ENCODE assay signal across 16 cellular contexts in the genomic region with DNA sequence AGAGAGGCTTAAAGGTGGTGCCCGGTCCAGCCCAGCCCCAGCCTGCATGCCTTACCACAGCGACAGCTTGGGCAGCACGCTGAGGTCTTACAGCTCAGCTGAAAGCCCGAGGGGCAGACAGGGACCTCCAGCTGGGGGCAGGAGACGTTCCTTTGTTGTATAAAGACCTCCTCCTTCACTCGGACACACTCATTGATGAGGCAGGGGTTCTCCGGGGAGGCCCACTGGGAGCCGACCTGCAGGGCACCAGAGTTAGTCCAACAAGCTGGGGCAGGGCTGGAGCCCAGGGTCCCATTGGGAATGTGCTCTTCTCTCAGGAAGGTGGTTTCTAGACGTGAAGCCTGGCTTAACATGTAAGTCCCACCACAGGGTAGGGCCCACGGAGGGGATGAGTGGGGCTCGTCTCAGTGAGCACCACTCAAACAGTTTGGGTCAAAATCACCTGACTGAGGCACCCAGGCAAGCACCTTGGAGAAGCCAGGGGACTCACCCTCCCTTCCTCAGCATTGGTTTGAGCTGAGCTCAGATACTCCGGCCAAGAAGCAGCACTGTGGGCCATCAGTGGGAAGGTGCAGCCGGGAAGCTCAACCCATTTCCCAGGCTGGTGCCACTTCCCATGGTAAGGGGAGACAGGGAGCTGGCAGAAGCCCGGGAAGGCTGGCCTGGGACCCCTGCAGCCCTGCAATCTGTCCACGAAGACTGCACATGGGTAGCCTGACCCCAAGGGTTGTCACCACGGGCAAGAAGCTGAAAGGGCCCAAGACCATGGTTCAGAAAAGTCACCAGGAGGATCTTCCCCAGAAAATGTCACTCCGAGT. TPM values are rescaled to one million over a fixed set of nuclear protein-coding genes. Genes with fewer than 3 reads are reported as not detected.
DNase-seq lines count a peak whose midpoint lies in the region; ATAC-seq and TF ChIP-seq lines count a peak whose summit lies in the region.
"Had no signal": no experiment of that assay in that cellular context is flagged by ENCODE, and none has a peak within 500 bp of the region (broad histone marks: within the 10 kb centered on the region; RNA-seq: fewer than 3 reads in every experiment).

No MANE protein-coding gene starts in this region.

- H3K4me1 ChIP-seq in H9 (ENCODE audit: insufficient read depth, low read length): peaks cover 11% of the 10 kb centered on the region; the same call in 1 of the 2 replicates
- peaks cover 13% of the 10 kb centered on the region for H3K4me1 ChIP-seq in mesendoderm (ENCODE audit: control insufficient read depth, low read depth, low read length)
- H3K4me1 ChIP-seq: A549 had no signal

- H3T11ph ChIP-seq in H9 (ENCODE audit: low read length): no peak overlapping the region

- H3K9ac ChIP-seq in H9 (ENCODE audit: extremely low read depth, insufficient read length, low read length): no peak overlapping the region
- no peak overlapping the region for H3K9ac ChIP-seq in mesendoderm (ENCODE audit: low read length)

- no peak overlapping the region for H3K14ac ChIP-seq in H9 (ENCODE audit: insufficient read depth, low read length)

- H2AK5ac ChIP-seq in H9 (ENCODE audit: insufficient read length, low read length) (no peak overlapping the region), mesendoderm (ENCODE audit: low read length) (no peak overlapping the region)

- H3K4me1 Mint-ChIP-seq in H9 (peaks cover 20 to 30% of the 10 kb centered on the region in 2 experiments), type B pancreatic cell (ENCODE audit: unreplicated experiment) (peaks cover 15% of the 10 kb centered on the region)
- H3K4me1 Mint-ChIP-seq: IgD-negative memory B cell had no signal

- H3K23me2 ChIP-seq in H9 (ENCODE audit: insufficient read length, low read depth, low read length, poor library complexity, severe bottlenecking): no peaks in the 10 kb centered on the region

- no peak overlapping the region for H4K5ac ChIP-seq in H9 (ENCODE audit: insufficient read length, low read depth, low read length)
- H4K5ac ChIP-seq in mesendoderm (ENCODE audit: low read length): no peak overlapping the region

- no peak for ATAC-seq in GM18873 (IDR thresholded peaks at IDR 0.05; ENCODE audit: low FRiP score, unreplicated experiment)
- ATAC-seq: A549; CD8-positive, alpha-beta T cell had no signal

- no CpG with 5 or more reads among the region's 17 CpGs for WGBS in H9 (ENCODE audit: extremely low coverage, insufficient read length, low lambda C conversion rate)
- no CpG with 5 or more reads among the region's 17 CpGs for WGBS in mesendoderm (ENCODE audit: extremely low coverage, insufficient coverage, low lambda C conversion rate)

- H3K18ac ChIP-seq in H9 (ENCODE audit: insufficient read length, low read depth, low read length) (no peak overlapping the region), mesendoderm (ENCODE audit: low read length) (no peak overlapping the region)

- H2BK12ac ChIP-seq in H9 (ENCODE audit: insufficient read length, low read depth, low read length): no peak overlapping the region

- TF ChIP-seq CTCF in H9 (conservative IDR thresholded peaks at IDR 0.05) (no peak), type B pancreatic cell (conservative IDR thresholded peaks at IDR 0.05) (no peak)

- no peak overlapping the region for H2AFZ ChIP-seq in H9 (ENCODE audit: low read length)

- H3K79me2 ChIP-seq in H9 (ENCODE audit: insufficient read depth, low read length): no peaks in the 10 kb centered on the region
- no peaks in the 10 kb centered on the region for H3K79me2 ChIP-seq in mesendoderm (ENCODE audit: control insufficient read depth, insufficient read depth, low read length)

- no peak overlapping the region for H3K4me3 Mint-ChIP-seq in H9
- H3K4me3 Mint-ChIP-seq in type B pancreatic cell: no peak overlapping the region
- H3K4me3 Mint-ChIP-seq: CD14-positive monocyte; CD8-positive, alpha-beta T cell had no signal

- H4K91ac ChIP-seq in H9 (ENCODE audit: insufficient read length, low read depth, low read length): no peak overlapping the region

- H2BK120ac ChIP-seq in H9 (ENCODE audit: low read depth, low read length, poor library complexity, severe bottlenecking) (no peak overlapping the region), mesendoderm (ENCODE audit: low read depth, low read length) (no peak overlapping the region)

- no peak overlapping the region for H2BK20ac ChIP-seq in H9 (ENCODE audit: low read depth, low read length, poor library complexity, severe bottlenecking)

- no peak overlapping the region for H3K27ac Mint-ChIP-seq in H9
- no peak overlapping the region for H3K27ac Mint-ChIP-seq in type B pancreatic cell
- H3K27ac Mint-ChIP-seq: CD8-positive, alpha-beta T cell; IgD-negative memory B cell had no signal

- no peak overlapping the region for H4K8ac ChIP-seq in H9 (replicated peaks; ENCODE audit: insufficient read length, low read depth, low read length)
- no peak overlapping the region for H4K8ac ChIP-seq in mesendoderm (ENCODE audit: low read depth, low read length)

- H3K27me3 Mint-ChIP-seq in H9 (ENCODE audit: low read depth) (peaks cover 38% of the 10 kb centered on the region), type B pancreatic cell (peaks cover 51% of the 10 kb centered on the region)

- no peak overlapping the region for H3K23ac ChIP-seq in H9 (ENCODE audit: insufficient read length, low read depth, low read length)
- H3K23ac ChIP-seq in mesendoderm (ENCODE audit: low read length): no peak overlapping the region

- H3K9me3 ChIP-seq in H9 (ENCODE audit: control insufficient read depth, low read depth, low read length): no peaks in the 10 kb centered on the region
- H3K9me3 ChIP-seq: A549 had no signal

- H2BK15ac ChIP-seq in H9 (ENCODE audit: low read depth, low read length): no peak overlapping the region
- no peak overlapping the region for H2BK15ac ChIP-seq in mesendoderm (replicated peaks; ENCODE audit: low read depth)

- no peak overlapping the region for H3K4me2 ChIP-seq in H9 (ENCODE audit: insufficient read depth, insufficient read length, low read length)
- H3K4me2 ChIP-seq in mesendoderm (ENCODE audit: low read length): no peak overlapping the region
- H3K4me2 ChIP-seq: A549 had no signal

- H3K27ac ChIP-seq in H9 (ENCODE audit: insufficient read length, low read depth, low read length) (no peak overlapping the region), mesendoderm (ENCODE audit: low read depth, low read length) (no peak overlapping the region)
- H3K27ac ChIP-seq: A549 had no signal

- no peak overlapping the region for H3K4me3 ChIP-seq in mesendoderm (ENCODE audit: low read length)
- H3K4me3 ChIP-seq: A549 had no signal

- H2BK5ac ChIP-seq in H9 (ENCODE audit: insufficient read length, low read length) (no peak overlapping the region), mesendoderm (ENCODE audit: low read length) (no peak overlapping the region)

- H3K79me1 ChIP-seq in H9 (ENCODE audit: insufficient read depth, low read depth, low read length, poor library complexity, severe bottlenecking) (no peaks in the 10 kb centered on the region), mesendoderm (ENCODE audit: low read length) (no peaks in the 10 kb centered on the region)

- H3K56ac ChIP-seq in H9 (ENCODE audit: insufficient read length, low read depth, low read length) (no peak overlapping the region), mesendoderm (ENCODE audit: low read length) (no peak overlapping the region)

- no peaks in the 10 kb centered on the region for H4K20me1 ChIP-seq in H9 (ENCODE audit: control insufficient read depth, insufficient read depth, insufficient read length)

- H3K36me3 Mint-ChIP-seq in H9 (ENCODE audit: insufficient read depth in 1 of 3, low read depth in 3 of 3) (no peaks in the 10 kb centered on the region; a peak in 1 of 7 replicates), type B pancreatic cell (no peaks in the 10 kb centered on the region)
- H3K36me3 Mint-ChIP-seq: CD14-positive monocyte; CD8-positive, alpha-beta T cell had no signal

- no peak overlapping the region for H3K4ac ChIP-seq in H9 (ENCODE audit: low read depth, low read length)
- H3K4ac ChIP-seq in mesendoderm (ENCODE audit: low read depth, low read length): no peak overlapping the region

- no peaks in the 10 kb centered on the region for H3K27me3 ChIP-seq in H9 (ENCODE audit: insufficient read depth, low read length)
- H3K27me3 ChIP-seq in mesendoderm (ENCODE audit: insufficient read depth, low read length, poor library complexity): no peaks in the 10 kb centered on the region

- DNase-seq in H9 (peak; percentile 42), ecto neural progenitor cell (ENCODE audit: low spot score) (peak; percentile 50), mesendoderm (peak; percentile 14), SK-N-DZ (ENCODE audit: low spot score) (no peak), type B pancreatic cell (ENCODE audit: extremely low spot score, unreplicated experiment) (no peak)
- DNase-seq: CD8-positive, alpha-beta T cell; COR-L47; DMS153; DMS79 treated with DMSO at 0.1 percent for 48 hours; EL; GDM1; KG1 had no signal

- H3K36me3 ChIP-seq in mesendoderm (ENCODE audit: control insufficient read depth, insufficient read depth, low read length): no peaks in the 10 kb centered on the region

- H3K9me3 Mint-ChIP-seq in H9 (no peaks in the 10 kb centered on the region), type B pancreatic cell (no peaks in the 10 kb centered on the region)
- H3K9me3 Mint-ChIP-seq: CD8-positive, alpha-beta T cell; IgD-negative memory B cell had no signal

RNA-seq across cellular contexts. Expression of gene ANO2, which starts 24.3 kb away (rescaled TPM):
- total RNA-seq in H9 (2021) (3.8 and 4.2 TPM in 2 replicates), type B pancreatic cell (ENCODE audit: low replicate concordance) (2.6 and 3.3 TPM in 2 replicates)
- 2.2 TPM for polyA plus RNA-seq in mesendoderm (2013, experiment 1 of 2)
- 2.4 TPM for polyA plus RNA-seq in mesendoderm (2013, experiment 2 of 2)
- not detected in 2 replicates for polyA plus RNA-seq in SK-N-DZ (2014; cell fraction: cytosol; rRNA removed)
- polyA plus RNA-seq in SK-N-DZ (2014; cell fraction: nucleus; rRNA removed): not detected in 2 replicates
- total RNA-seq: CD8-positive, alpha-beta T cell had no signal
- polyA plus RNA-seq: A549, CD14-positive monocyte, IgD-negative memory B cell had no signal

Comparison
In these comparisons a context has a peak if more than half of its experiments do, and no peak if none do; other contexts are left out.
1. DNase-seq: peak in H9 (single experiment), ecto neural progenitor cell (single experiment) and mesendoderm (single experiment); none in SK-N-DZ (single experiment) and type B pancreatic cell (single experiment).